ENCODE assay signal across 25 cellular contexts in the genomic region with DNA sequence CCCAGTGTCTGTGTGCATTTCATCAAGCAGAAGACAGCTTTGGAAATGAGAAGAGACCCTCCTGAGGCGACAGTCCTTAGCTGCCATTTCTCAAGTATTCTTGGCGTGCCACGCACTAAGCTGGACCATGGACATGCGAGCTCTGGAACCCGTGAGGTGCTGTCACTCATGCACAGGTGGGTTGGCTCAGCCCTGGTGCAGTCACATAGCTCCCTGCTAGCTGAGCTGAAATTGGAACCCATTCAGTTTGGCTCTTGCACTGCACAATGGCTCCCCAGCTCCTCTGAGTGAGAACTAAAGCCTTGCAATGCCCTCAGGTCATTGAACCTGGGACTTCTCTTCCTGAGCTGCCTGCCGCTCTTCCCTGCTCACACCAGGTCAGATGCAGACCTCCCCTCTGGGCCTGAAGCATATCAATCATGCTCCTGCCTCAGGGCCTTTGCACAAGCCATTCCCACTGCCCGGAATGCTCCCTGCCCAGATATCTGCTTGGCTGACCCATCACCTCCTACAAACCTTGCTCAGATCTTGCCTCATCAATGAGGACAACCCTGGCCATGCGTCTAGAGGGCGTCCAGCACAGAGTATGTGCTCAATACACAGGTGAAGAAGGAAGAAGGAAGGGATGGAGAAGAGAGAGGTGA. TPM values are rescaled to one million over a fixed set of nuclear protein-coding genes. Genes with fewer than 3 reads are reported as not detected.
"Had no signal": no experiment of that assay in that cellular context is flagged by ENCODE, and none has a peak within 500 bp of the region (broad histone marks: within the 10 kb centered on the region; RNA-seq: fewer than 3 reads in every experiment).

No MANE protein-coding gene starts in this region.

- DNase-seq: effector memory CD4-positive, alpha-beta T cell; esophagus squamous epithelium; foreskin fibroblast; glutamatergic neuron; left colon; left ventricle myocardium superior; mesendoderm; naive thymus-derived CD4-positive, alpha-beta T cell; nephron progenitor cell; right cardiac atrium; stimulated activated CD4-positive, alpha-beta T cell treated with anti-CD3 and anti-CD28 coated beads, Interleukin-15, amount 100 ng/mL, for 24 hours; stimulated activated CD4-positive, alpha-beta T cell treated with anti-CD3 and anti-CD28 coated beads, Interleukin-1b, Interleukin-23, amount 100 ng/mL, for 48 hours; stimulated activated CD4-positive, alpha-beta T cell treated with anti-CD3 and anti-CD28 coated beads, Interleukin-4, amount 100 ng/mL, for 24 hours; stimulated activated naive CD4-positive, alpha-beta T cell; thyroid gland; upper lobe of left lung; uterus had no signal

- H3K27me3 ChIP-seq: esophagus squamous epithelium, gastroesophageal sphincter, suprapubic skin, thyroid gland, upper lobe of left lung, uterus had no signal

- H3K27ac ChIP-seq: esophagus squamous epithelium, gastroesophageal sphincter, suprapubic skin, thyroid gland, upper lobe of left lung, uterus had no signal

- H3K9me3 ChIP-seq: esophagus squamous epithelium, gastroesophageal sphincter, suprapubic skin, thyroid gland, upper lobe of left lung, uterus had no signal

- H3K36me3 ChIP-seq: esophagus squamous epithelium, gastroesophageal sphincter, suprapubic skin, thyroid gland, upper lobe of left lung, uterus had no signal

- FAIRE-seq: endometrium had no signal

- H3K4me3 ChIP-seq: esophagus squamous epithelium, gastroesophageal sphincter, lung, suprapubic skin, thyroid gland, upper lobe of left lung, uterus had no signal

- H3K4me1 ChIP-seq: esophagus squamous epithelium, suprapubic skin, thyroid gland, uterus had no signal

RNA-seq across cellular contexts. Expression of a gene that starts 6.3 kb away (rescaled TPM):
- total RNA-seq: epithelial cell of proximal tubule; esophagus squamous epithelium; gastroesophageal sphincter; kidney epithelial cell; left colon; lung; mononuclear cell; naive thymus-derived CD4-positive, alpha-beta T cell; osteocyte; suprapubic skin; uterus had no signal
- polyA plus RNA-seq: naive thymus-derived CD4-positive, alpha-beta T cell had no signal

RNA-seq across cellular contexts. Expression of a gene that starts 20.1 kb away (rescaled TPM):
- total RNA-seq: epithelial cell of proximal tubule; kidney epithelial cell; mononuclear cell; naive thymus-derived CD4-positive, alpha-beta T cell had no signal
- polyA plus RNA-seq: naive thymus-derived CD4-positive, alpha-beta T cell had no signal

RNA-seq across cellular contexts. Expression of a gene that starts 24.1 kb away (rescaled TPM):
- total RNA-seq: epithelial cell of proximal tubule; esophagus squamous epithelium; kidney epithelial cell; mononuclear cell; naive thymus-derived CD4-positive, alpha-beta T cell; osteocyte had no signal
- polyA plus RNA-seq: naive thymus-derived CD4-positive, alpha-beta T cell had no signal

RNA-seq across cellular contexts. Expression of a gene that starts 45.8 kb away (rescaled TPM):
- total RNA-seq: esophagus squamous epithelium; mononuclear cell; naive thymus-derived CD4-positive, alpha-beta T cell; osteocyte had no signal
- polyA plus RNA-seq: naive thymus-derived CD4-positive, alpha-beta T cell had no signal
